ENCODE assay signal across 12 cellular contexts in genomic region chr17:7248811-7249210, GRCh38. TPM values are rescaled to one million over a fixed set of nuclear protein-coding genes. Genes with fewer than 3 reads are reported as not detected.
A peak's percentile ranks its signal among the peaks of the same experiment; 100 is the strongest.
DNase-seq lines count a peak whose midpoint lies in the region; ATAC-seq and TF ChIP-seq lines count a peak whose summit lies in the region.
"Had no signal": no experiment of that assay in that cellular context is flagged by ENCODE, and none has a peak within 500 bp of the region (broad histone marks: within the 10 kb centered on the region; RNA-seq: fewer than 3 reads in every experiment).

No MANE protein-coding gene starts in this region.

- H3K27ac ChIP-seq in cardiac muscle cell (peak overlapping the region; percentile 70), skeletal muscle tissue (ENCODE audit: low read depth, low read length) (peak overlapping the region; percentile 100)
- H3K27ac ChIP-seq: C4-2B, KMS-11 had no signal

- H3K36me3 ChIP-seq in cardiac muscle cell: peaks cover 17% of the 10 kb centered on the region
- H3K36me3 ChIP-seq in skeletal muscle tissue (ENCODE audit: control insufficient read depth in 3 of 3, insufficient read depth in 3 of 3, low read length in 3 of 3): peaks cover 26 to 31% (median 30%) of the 10 kb centered on the region in 3 donors

- peak overlapping the region; percentile 60 to 98 (median 96) for H3K9ac ChIP-seq in skeletal muscle tissue (ENCODE audit: low read depth in 1 of 3, low read length in 3 of 3)
- H3K9ac ChIP-seq: KMS-11 had no signal

- H3K9me3 ChIP-seq in cardiac muscle cell (ENCODE audit: low read depth): no peaks in the 10 kb centered on the region
- no peaks in the 10 kb centered on the region for H3K9me3 ChIP-seq in skeletal muscle tissue (ENCODE audit: control insufficient read depth in 3 of 3, low read length in 3 of 3)
- H3K9me3 ChIP-seq: prostate gland had no signal

- intact Hi-C loops in left ventricle myocardium superior (cut with micrococcal nuclease): no loop called here

- H3K9me3 Mint-ChIP-seq in activated naive CD8-positive, alpha-beta T cell treated with anti-CD3 and anti-CD28 coated beads, Interleukin-2, amount 50 U/mL, for 24 hours: no peaks in the 10 kb centered on the region

- H3K27me3 ChIP-seq in cardiac muscle cell: no peaks in the 10 kb centered on the region
- H3K27me3 ChIP-seq in skeletal muscle tissue (ENCODE audit: control insufficient read depth in 3 of 3, insufficient read depth in 3 of 3, low read length in 3 of 3): no peaks in the 10 kb centered on the region

- no peak for ATAC-seq in left ventricle myocardium superior
- no peak for ATAC-seq in activated naive CD8-positive, alpha-beta T cell treated with anti-CD3 and anti-CD28 coated beads, Interleukin-2, amount 50 U/mL, for 24 hours
- no peak for ATAC-seq in HG02610 (IDR thresholded peaks at IDR 0.05; ENCODE audit: unreplicated experiment)

- TF ChIP-seq CTCF in cardiac muscle cell (IDR thresholded peaks at IDR 0.05; ENCODE audit: low read depth, low read length): no peak

- H3K27ac Mint-ChIP-seq in activated naive CD8-positive, alpha-beta T cell treated with anti-CD3 and anti-CD28 coated beads, Interleukin-2, amount 50 U/mL, for 24 hours: peak overlapping the region; percentile 77

- peaks cover 2% of the 10 kb centered on the region for H3K27me3 Mint-ChIP-seq in activated naive CD8-positive, alpha-beta T cell treated with anti-CD3 and anti-CD28 coated beads, Interleukin-2, amount 50 U/mL, for 24 hours

- H3K4me3 Mint-ChIP-seq in activated naive CD8-positive, alpha-beta T cell treated with anti-CD3 and anti-CD28 coated beads, Interleukin-2, amount 50 U/mL, for 24 hours: peak overlapping the region; percentile 99

- peaks cover 32% of the 10 kb centered on the region for H3K36me3 Mint-ChIP-seq in activated naive CD8-positive, alpha-beta T cell treated with anti-CD3 and anti-CD28 coated beads, Interleukin-2, amount 50 U/mL, for 24 hours (ENCODE audit: low read depth)

- H3K4me3 ChIP-seq in cardiac muscle cell (no peak overlapping the region), skeletal muscle tissue (ENCODE audit: low read length in 3 of 3) (peak overlapping the region; percentile 45 to 92 (median 64))
- H3K4me3 ChIP-seq: prostate gland had no signal

- DNase-seq in cardiac muscle cell (ENCODE audit: low read depth in 1 of 2, low spot score in 1 of 2) (no peak), left ventricle myocardium superior (no peak), putamen (ENCODE audit: low spot score) (no peak)
- no peak for DNase-seq in activated naive CD8-positive, alpha-beta T cell treated with anti-CD3 and anti-CD28 coated beads, Interleukin-2, amount 50 U/mL, for 24 hours
- DNase-seq: activated effector memory CD4-positive, alpha-beta T cell treated with Interleukin-2 at 50 U/mL for 16 hours; effector CD4-positive, alpha-beta T cell; NCI-H446 treated with DMSO at 0.1 percent for 48 hours had no signal

- H3K4me1 Mint-ChIP-seq in activated naive CD8-positive, alpha-beta T cell treated with anti-CD3 and anti-CD28 coated beads, Interleukin-2, amount 50 U/mL, for 24 hours: peaks cover 48% of the 10 kb centered on the region

- H3K4me1 ChIP-seq in cardiac muscle cell (ENCODE audit: low read depth) (peaks cover 19% of the 10 kb centered on the region), skeletal muscle tissue (ENCODE audit: control insufficient read depth in 3 of 3, insufficient read depth in 3 of 3, low read length in 3 of 3) (peaks cover 41 to 51% (median 45%) of the 10 kb centered on the region in 3 donors)

RNA-seq across cellular contexts. Expression of gene CTDNEP1, which starts 2.7 kb away (rescaled TPM):
- total RNA-seq in cardiac muscle cell (76.0 and 78.3 TPM in 2 replicates), left ventricle myocardium superior (122 TPM), skeletal muscle tissue (39.7 TPM)
- 92.5 and 98.6 TPM in 2 replicates for polyA plus RNA-seq in cardiac muscle cell

RNA-seq across cellular contexts. Expression of gene ELP5, which starts 3.2 kb away (rescaled TPM):
- total RNA-seq in cardiac muscle cell (54.5 and 68.8 TPM in 2 replicates), left ventricle myocardium superior (85.3 TPM), skeletal muscle tissue (28.2 TPM)
- 62.3 and 82.9 TPM in 2 replicates for polyA plus RNA-seq in cardiac muscle cell

RNA-seq across cellular contexts. Expression of gene GABARAP, which starts 6.6 kb away (rescaled TPM):
- total RNA-seq in cardiac muscle cell (517 and 760 TPM in 2 replicates), left ventricle myocardium superior (456 TPM), skeletal muscle tissue (259 TPM)
- polyA plus RNA-seq in cardiac muscle cell: 772 and 773 TPM in 2 replicates

RNA-seq across cellular contexts. Expression of gene PHF23, which starts 9.6 kb away (rescaled TPM):
- total RNA-seq in cardiac muscle cell: 53.5 and 57.7 TPM in 2 replicates
- polyA plus RNA-seq in cardiac muscle cell: 53.9 and 65.0 TPM in 2 replicates
- total RNA-seq in left ventricle myocardium superior: 29.4 TPM
- total RNA-seq in skeletal muscle tissue: 30.3 TPM

RNA-seq across cellular contexts. Expression of gene CLDN7, which starts 13.5 kb away (rescaled TPM):
- total RNA-seq in cardiac muscle cell (0.32 and 0.51 TPM in 2 replicates), left ventricle myocardium superior (1.8 TPM), skeletal muscle tissue (not detected)
- polyA plus RNA-seq in cardiac muscle cell: 0.83 and 0.99 TPM in 2 replicates
